8 cellular contexts compared by ENCODE assay signal in genomic region chr2:237165405-237166276, GRCh38.
DNase-seq lines count a peak whose midpoint lies in the region; ATAC-seq and TF ChIP-seq lines count a peak whose summit lies in the region.

No MANE protein-coding gene starts in this region.

- H3K9me3 ChIP-seq in mammary epithelial cell (replicated peaks; ENCODE audit: insufficient read depth, low read length), result peaks cover 4% of the 10 kb centered on the region

- no peaks in the 10 kb centered on the region for H3K4me1 ChIP-seq in mammary epithelial cell (ENCODE audit: insufficient read depth, low read length)

- WGBS in mammary epithelial cell (ENCODE audit: low coverage, missing lambda C conversion rate), result 88% methylated on average over 5 of the region's 5 CpGs

- no peak overlapping the region for H3K4me3 ChIP-seq in mammary epithelial cell (replicated peaks in 1 of 3; ENCODE audit: insufficient read depth in 1 of 3, low read depth in 2 of 3, low read length in 3 of 3)

- no peak overlapping the region for H3K4me3 Mint-ChIP-seq in nephron progenitor cell

- in situ Hi-C loops in mammary epithelial cell (cut with MboI; ENCODE audit: low sequenced_read_pairs in 2 of 2), result loop anchor here (10.0 to 25.0 kb wide), 2 partner anchors 249 to 397 kb away; partner anchors contain the start of genes COL6A3 (in 2 of the 2) and PRLH (in 2 of the 2)

- H3K4me1 Mint-ChIP-seq in nephron progenitor cell, result no peaks in the 10 kb centered on the region

- H3K27me3 Mint-ChIP-seq in nephron progenitor cell (ENCODE audit: low read depth, poor library complexity), result no peaks in the 10 kb centered on the region

- H2AFZ ChIP-seq in mammary epithelial cell (ENCODE audit: low read depth, low read length), result no peak overlapping the region

- no peak overlapping the region for H3K4me2 ChIP-seq in mammary epithelial cell (ENCODE audit: insufficient read depth, low read depth, low read length)

- ATAC-seq in HG02798 (IDR thresholded peaks at IDR 0.05; ENCODE audit: poor library complexity, unreplicated experiment), result no peak

- H3K79me2 ChIP-seq in mammary epithelial cell (ENCODE audit: insufficient read depth, low read length), result no peaks in the 10 kb centered on the region

- H3K36me3 ChIP-seq in mammary epithelial cell (ENCODE audit: insufficient read depth, low read length), result no peaks in the 10 kb centered on the region

- intact Hi-C loops in mammary epithelial cell (cut with micrococcal nuclease), result loop anchor here (1.0 kb wide), 3 partner anchors 43 to 245 kb away; no protein-coding TSS in a partner anchor

- no peak for TF ChIP-seq EP300 in Ishikawa (IDR thresholded peaks at IDR 0.05; ENCODE audit: borderline replicate concordance)

- no TSS peak for BruUV-seq in mammary epithelial cell (replicated peaks; lab: Mats Ljungman, UMichigan)

- peaks cover 28% of the 10 kb centered on the region for H3K9me3 Mint-ChIP-seq in nephron progenitor cell

- DNase-seq in EL (peak; percentile 52), mammary epithelial cell (no peak), nephron progenitor cell (no peak), AG08395 (ENCODE audit: low spot score) (no peak), NCI-H2081 treated with DMSO at 0.1 percent for 48 hours (lab: John Stamatoyannopoulos, UW) (no peak)
- DNase-seq in stimulated activated CD4-positive, alpha-beta T cell treated with anti-CD3 and anti-CD28 coated beads, Interleukin-2, amount 100 ng/mL, for 48 hours, result no peak

- dilution Hi-C loops in mammary epithelial cell (cut with HindIII; ENCODE audit: low sequenced_read_pairs), result no loop called here

- H3K27me3 ChIP-seq in mammary epithelial cell (ENCODE audit: insufficient read depth, low read length), result no peaks in the 10 kb centered on the region

- H3K9ac ChIP-seq in mammary epithelial cell (ENCODE audit: insufficient read depth, low read length), result no peak overlapping the region

- peak; percentile 44 for TF ChIP-seq RAD21 in Ishikawa (IDR thresholded peaks at IDR 0.05; ENCODE audit: low read depth)

- H3K27ac ChIP-seq in mammary epithelial cell (ENCODE audit: insufficient read depth, low read depth, low read length), result no peak overlapping the region

- CTCF ChIA-PET in mammary epithelial cell (lab: Charles Lee; ENCODE audit: low non-redundant PET), result interaction anchor here (0.6 to 1.3 kb wide), 2 partner anchors 74 to 256 kb away, joined by 4 to 5 read pairs; no protein-coding TSS in a partner anchor

- no peak overlapping the region for H3K27ac Mint-ChIP-seq in nephron progenitor cell

- H4K20me1 ChIP-seq in mammary epithelial cell (ENCODE audit: insufficient read depth, low read length), result no peaks in the 10 kb centered on the region

- peaks cover 9% of the 10 kb centered on the region for H3K36me3 Mint-ChIP-seq in nephron progenitor cell (ENCODE audit: low read depth)

- peak; percentile 68 to 77 for TF ChIP-seq CTCF in mammary epithelial cell (conservative IDR thresholded peaks at IDR 0.05 in 1 of 2, IDR thresholded peaks at IDR 0.05 in 1 of 2; ENCODE audit: extremely low read depth in 1 of 2, insufficient read depth in 1 of 2, low read depth in 1 of 2, low read length in 2 of 2)
- TF ChIP-seq CTCF in nephron progenitor cell (IDR thresholded peaks at IDR 0.05), result peak; percentile 60

TF ChIP-seq in Ishikawa, 13 proteins besides CTCF, POLR2A, EP300 and RAD21:
- TF ChIP-seq FOXM1 (IDR thresholded peaks at IDR 0.05; ENCODE audit: borderline replicate concordance, low read depth) (no peak), REST (IDR thresholded peaks at IDR 0.05; ENCODE audit: low read depth) (no peak), ZBTB7A (IDR thresholded peaks at IDR 0.05; ENCODE audit: low read depth) (no peak), MAX (IDR thresholded peaks at IDR 0.05) (no peak), TAF1 (IDR thresholded peaks at IDR 0.05; ENCODE audit: low read depth) (no peak), YY1 (IDR thresholded peaks at IDR 0.05; ENCODE audit: low read depth) (no peak), CREB1 (IDR thresholded peaks at IDR 0.05; ENCODE audit: low read depth) (no peak), TCF12 (IDR thresholded peaks at IDR 0.05; ENCODE audit: low read depth) (no peak), EGR1 (IDR thresholded peaks at IDR 0.05) (no peak), TEAD4 (IDR thresholded peaks at IDR 0.05) (no peak), CEBPB (IDR thresholded peaks at IDR 0.05) (no peak), USF1 (IDR thresholded peaks at IDR 0.05) (no peak), NFIC (IDR thresholded peaks at IDR 0.05) (no peak)
